9 cellular contexts compared by ENCODE assay signal in the genomic region with DNA sequence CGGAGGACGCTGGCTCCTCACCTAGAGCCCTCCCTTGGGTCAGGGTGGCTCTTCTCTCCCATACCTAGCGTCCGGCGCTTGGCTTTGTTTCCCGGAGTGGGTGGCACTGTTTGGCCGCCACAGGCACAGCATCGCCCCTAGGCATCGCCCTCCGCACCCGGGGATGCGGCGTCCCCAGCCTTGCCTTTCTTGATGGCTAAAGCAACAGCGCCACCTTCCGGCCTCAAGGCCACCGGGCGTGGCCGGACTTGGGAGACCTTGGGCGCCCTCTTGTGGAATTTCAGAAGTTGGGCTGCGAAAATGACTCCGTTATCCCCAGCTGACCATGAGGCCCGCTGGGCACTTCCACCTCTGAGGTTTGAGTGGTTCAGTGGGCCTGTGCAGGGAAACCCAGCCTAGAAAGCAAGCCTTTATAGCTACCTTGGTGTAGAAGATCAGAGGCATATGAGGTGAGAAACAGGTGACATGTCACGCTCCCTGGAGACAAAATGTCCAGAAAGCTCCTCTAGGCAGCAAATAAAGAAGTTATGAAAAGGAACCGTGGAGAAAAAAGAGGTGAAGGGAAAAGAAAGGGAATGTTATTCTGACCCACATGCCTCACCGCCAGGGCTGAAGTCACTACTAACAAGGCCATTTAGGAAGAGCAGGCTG. TPM values are rescaled to one million over a fixed set of nuclear protein-coding genes. Genes with fewer than 3 reads are reported as not detected.
DNase-seq lines count a peak whose midpoint lies in the region; ATAC-seq and TF ChIP-seq lines count a peak whose summit lies in the region.
"Had no signal": no experiment of that assay in that cellular context is flagged by ENCODE, and none has a peak within 500 bp of the region (broad histone marks: within the 10 kb centered on the region; RNA-seq: fewer than 3 reads in every experiment).

No MANE protein-coding gene starts in this region.

- intact Hi-C loops in activated CD4-positive, alpha-beta T cell treated with anti-CD3 and anti-CD28 coated beads, Interleukin-2, amount 10 ng/mL, durations not matched to agents 24 days and 14 days (cut with micrococcal nuclease) = loop anchor here (1.0 to 5.0 kb wide), 3 partner anchors 32 to 650 kb away; no protein-coding TSS in a partner anchor

- no peak overlapping the region for H3K27ac Mint-ChIP-seq in activated CD4-positive, alpha-beta T cell treated with anti-CD3 and anti-CD28 coated beads, Interleukin-2, amount 10 ng/mL, durations not matched to agents 24 days and 14 days

- H3K27me3 Mint-ChIP-seq in activated CD4-positive, alpha-beta T cell treated with anti-CD3 and anti-CD28 coated beads, Interleukin-2, amount 10 ng/mL, durations not matched to agents 24 days and 14 days = peaks cover 2% of the 10 kb centered on the region
- H3K27me3 Mint-ChIP-seq: IgD-negative memory B cell had no signal

- no peaks in the 10 kb centered on the region for H3K36me3 ChIP-seq in liver (ENCODE audit: control insufficient read depth in 4 of 4, insufficient read depth in 3 of 4, low read depth in 1 of 4, low read length in 3 of 4)

- H3K27me3 ChIP-seq in liver (ENCODE audit: control insufficient read depth in 4 of 4, insufficient read depth in 4 of 4, low read length in 3 of 4) = no peaks in the 10 kb centered on the region

- peak; percentile 95 to 99 for DNase-seq in NCI-H526 (lab: John Stamatoyannopoulos, UW)
- DNase-seq in activated CD4-positive, alpha-beta T cell treated with anti-CD3 and anti-CD28 coated beads, Interleukin-2, amount 10 ng/mL, durations not matched to agents 24 days and 14 days = peak; percentile 96
- DNase-seq in coronary artery (ENCODE audit: low spot score) = peak; percentile 92
- DNase-seq in stimulated activated CD4-positive, alpha-beta T cell treated with anti-CD3 and anti-CD28 coated beads, Interleukin-4, amount 100 ng/mL, for 48 hours (ENCODE audit: low read depth in 2 of 2) = peak; percentile 82 to 87

- H3K9ac ChIP-seq in liver (ENCODE audit: low read depth in 1 of 2, low read length in 2 of 2) = no peak overlapping the region

- no peaks in the 10 kb centered on the region for H3K4me1 Mint-ChIP-seq in activated CD4-positive, alpha-beta T cell treated with anti-CD3 and anti-CD28 coated beads, Interleukin-2, amount 10 ng/mL, durations not matched to agents 24 days and 14 days

- peak; percentile 100 for TF ChIP-seq RAD21 in liver (IDR thresholded peaks at IDR 0.05)

- H3K4me3 Mint-ChIP-seq in activated CD4-positive, alpha-beta T cell treated with anti-CD3 and anti-CD28 coated beads, Interleukin-2, amount 10 ng/mL, durations not matched to agents 24 days and 14 days = no peak overlapping the region
- H3K4me3 Mint-ChIP-seq: IgD-negative memory B cell had no signal

- TF ChIP-seq CTCF in C4-2B (conservative IDR thresholded peaks at IDR 0.05) (peak; percentile 100), coronary artery (IDR thresholded peaks at IDR 0.05) (peak; percentile 98), liver (IDR thresholded peaks at IDR 0.05; ENCODE audit: low read depth, low read length, missing input control) (peak; percentile 100)

- H3K9me3 Mint-ChIP-seq in activated CD4-positive, alpha-beta T cell treated with anti-CD3 and anti-CD28 coated beads, Interleukin-2, amount 10 ng/mL, durations not matched to agents 24 days and 14 days = no peaks in the 10 kb centered on the region

- 17% methylated on average over 25 of the region's 25 CpGs for WGBS in liver

- H3K36me3 Mint-ChIP-seq in activated CD4-positive, alpha-beta T cell treated with anti-CD3 and anti-CD28 coated beads, Interleukin-2, amount 10 ng/mL, durations not matched to agents 24 days and 14 days (ENCODE audit: low read depth) = no peaks in the 10 kb centered on the region
- H3K36me3 Mint-ChIP-seq: IgD-negative memory B cell had no signal

- peaks cover 0 to 18% (median 6%) of the 10 kb centered on the region in 4 donors for H3K4me1 ChIP-seq in liver (ENCODE audit: control insufficient read depth in 4 of 4, insufficient read depth in 4 of 4, low read length in 3 of 4)

- peak; percentile 81 for ATAC-seq in GM19397 (IDR thresholded peaks at IDR 0.05; ENCODE audit: unreplicated experiment)
- ATAC-seq in HG03520 (IDR thresholded peaks at IDR 0.05; ENCODE audit: unreplicated experiment) = peak; percentile 78

- no peaks in the 10 kb centered on the region for H3K9me3 ChIP-seq in liver (ENCODE audit: control insufficient read depth in 4 of 4, low read length in 3 of 4)

- no peak overlapping the region for H3K27ac ChIP-seq in C4-2B
- peak overlapping the region; percentile 83 to 85 for H3K27ac ChIP-seq in coronary artery
- H3K27ac ChIP-seq in liver (ENCODE audit: low read depth in 1 of 2, low read length in 2 of 2) = no peak overlapping the region

- H3K4me3 ChIP-seq in coronary artery (peak overlapping the region; percentile 26), liver (ENCODE audit: low read depth in 1 of 3, low read length in 3 of 3) (no peak overlapping the region)

TF ChIP-seq in liver, 16 proteins besides CTCF, POLR2A, EP300 and RAD21:
- TF ChIP-seq MAX (IDR thresholded peaks at IDR 0.05) = no peak

RNA-seq across cellular contexts. Expression of gene SNX19, which starts 54.3 kb away (rescaled TPM):
- total RNA-seq in activated CD4-positive, alpha-beta T cell treated with anti-CD3 and anti-CD28 coated beads, Interleukin-2, amount 10 ng/mL, durations not matched to agents 24 days and 14 days = 48.7 and 52.9 TPM in 2 replicates
- total RNA-seq in liver = 10 to 100 TPM; 32.3 to 94.5 TPM
- polyA plus RNA-seq in liver = 10 to 100 TPM; 16.5 to 33.1 TPM

Comparison
In these comparisons a context has a peak if more than half of its experiments do, and no peak if none do; other contexts are left out.
1. H3K27ac ChIP-seq: peak in coronary artery (2 of 2); none in C4-2B (single experiment) and liver (0 of 2).
2. Peak in every context shown above with its lines, with median percentiles within 50 percentile points of each other: CTCF ChIP-seq and DNase-seq.